Comparison of ENCODE assay signal across 8 cellular contexts in genomic region chr6:161374971-161375873, GRCh38.
DNase-seq lines count a peak whose midpoint lies in the region; ATAC-seq, FAIRE-seq and TF ChIP-seq lines count a peak whose summit lies in the region.

No MANE protein-coding gene starts in this region.

- peaks cover 16% of the 10 kb centered on the region for H3K4me1 Mint-ChIP-seq in brain

- TF ChIP-seq CTCF in BE2C (IDR thresholded peaks at IDR 0.05; ENCODE audit: low read depth, low read length), result peak; percentile 62
- TF ChIP-seq CTCF in brain (conservative IDR thresholded peaks at IDR 0.05), result peak in 1 of 2 experiments; percentile 19
- TF ChIP-seq CTCF in HepG2 (CRISPR knock-in tag; IDR thresholded peaks at IDR 0.05), result no peak

- TF ChIP-seq EP300 in HepG2 (IDR thresholded peaks at IDR 0.05; ENCODE audit: low read depth in 2 of 2, low read length in 2 of 2) (no peak), HepG2 (CRISPR knock-in tag; IDR thresholded peaks at IDR 0.05; ENCODE audit: borderline replicate concordance) (no peak)

- 59% methylated on average over 25 of the region's 32 CpGs for WGBS in HepG2 (ENCODE audit: low lambda C conversion rate)

- CTCF ChIA-PET in HepG2 (lab: Yijun Ruan, JAX; ENCODE audit: low intra/inter-chr PET ratio, low total read pairs), result interaction anchor here (2.5 kb wide), 1 partner anchor 445 kb away, joined by 48 read pairs; no protein-coding TSS in a partner anchor

- peak; percentile 70 for DNase-seq in BE2C
- DNase-seq in NCI-H146 (lab: John Stamatoyannopoulos, UW), result peak; percentile 70
- peak; percentile 9 for DNase-seq in HepG2 (ENCODE audit: low spot score)
- DNase-seq in GDM1 (lab: John Stamatoyannopoulos, UW), result no peak
- no peak for DNase-seq in 8988T
- DNase-seq in NCI-H2171 (lab: John Stamatoyannopoulos, UW), result no peak

- no peaks in the 10 kb centered on the region for H3K79me2 ChIP-seq in HepG2 (ENCODE audit: insufficient read depth, low read length)

- ATAC-seq in HepG2 (peak; percentile 83), GM21390 (IDR thresholded peaks at IDR 0.05; ENCODE audit: unreplicated experiment) (no peak)

- H3K9me3 ChIP-seq in BE2C, result no peaks in the 10 kb centered on the region
- H3K9me3 ChIP-seq in HepG2 (ENCODE audit: low read length), result no peaks in the 10 kb centered on the region

- POLR2A ChIA-PET in HepG2 (lab: Yijun Ruan, JAX), result no interaction called here

- in situ Hi-C loops in HepG2 (cut with HindIII; ENCODE audit: extremely low pct_ligation_motif_present, low pct_unique_long_range_greater_than_20kb), result loop anchor here (5.0 to 25.0 kb wide), 3 partner anchors 278 to 638 kb away; no protein-coding TSS in a partner anchor

- H3K4me1 ChIP-seq in BE2C (no peaks in the 10 kb centered on the region; the same call in none of the 2 replicates), HepG2 (ENCODE audit: insufficient read depth, low read length) (no peaks in the 10 kb centered on the region)

- no peaks in the 10 kb centered on the region for H4K20me1 ChIP-seq in HepG2 (ENCODE audit: insufficient read depth, low read length)

- H3K9me3 Mint-ChIP-seq in brain, result no peaks in the 10 kb centered on the region

- H3K4me2 ChIP-seq in HepG2 (ENCODE audit: low read depth, low read length), result no peak overlapping the region

- no peak overlapping the region for H3K9ac ChIP-seq in HepG2 (ENCODE audit: insufficient read depth, low read depth, low read length)

- H3K27ac Mint-ChIP-seq in brain, result peak overlapping the region in 4 of 5 experiments; percentile 22 to 50 (median 29)

- H3K36me3 ChIP-seq in BE2C (no peaks in the 10 kb centered on the region), HepG2 (replicated peaks in 1 of 2; ENCODE audit: control insufficient read depth in 1 of 2, insufficient read depth in 2 of 2, low read length in 2 of 2) (no peaks in the 10 kb centered on the region)

- H3K36me3 Mint-ChIP-seq in brain, result no peaks in the 10 kb centered on the region

- no peak overlapping the region for H3K27ac ChIP-seq in HepG2 (ENCODE audit: extremely low read length, insufficient read depth, low read length)

- no peak overlapping the region for H3K4me3 Mint-ChIP-seq in brain

- no peak for TF ChIP-seq POLR2A in HepG2 (IDR thresholded peaks at IDR 0.05; ENCODE audit: insufficient read depth in 1 of 2, low read depth in 2 of 2, low read length in 2 of 2)

- peaks cover 5% of the 10 kb centered on the region for H3K27me3 Mint-ChIP-seq in brain

- no peak overlapping the region for H2AFZ ChIP-seq in HepG2 (ENCODE audit: low read length)

- intact Hi-C loops in HepG2 (cut with micrococcal nuclease; ENCODE audit: unreplicated experiment), result loop anchor here (1.0 to 5.0 kb wide), 5 partner anchors 233 to 623 kb away; no protein-coding TSS in a partner anchor

- TF ChIP-seq RAD21 in HepG2 (CRISPR knock-in tag; IDR thresholded peaks at IDR 0.05), result no peak

- peak overlapping the region; percentile 61 for H3K4me3 ChIP-seq in BE2C (ENCODE audit: low read depth, low read length)
- H3K4me3 ChIP-seq in HepG2 (replicated peaks in 1 of 3; ENCODE audit: insufficient read depth in 1 of 3, low read depth in 2 of 3, low read length in 3 of 3), result no peak overlapping the region

- no peaks in the 10 kb centered on the region for H3K27me3 ChIP-seq in BE2C
- no peaks in the 10 kb centered on the region for H3K27me3 ChIP-seq in HepG2 (ENCODE audit: control insufficient read depth in 1 of 2, insufficient read depth in 2 of 2, low read length in 2 of 2)

- no peak for FAIRE-seq in HepG2 (lab: Jason Lieb, UNC)

- BruUV-seq in HepG2 (replicated peaks; lab: Mats Ljungman, UMichigan), result no TSS peak

TF ChIP-seq in HepG2, 621 proteins besides CTCF, POLR2A, EP300 and RAD21:
- no peak for TF ChIP-seq ZNF646 (CRISPR knock-in tag; IDR thresholded peaks at IDR 0.05)
- no peak for TF ChIP-seq PAX8 (CRISPR knock-in tag; IDR thresholded peaks at IDR 0.05; ENCODE audit: borderline replicate concordance)
- TF ChIP-seq MAFK (conservative IDR thresholded peaks at IDR 0.05 in 1 of 2, IDR thresholded peaks at IDR 0.05 in 1 of 2; ENCODE audit: low read length in 2 of 2), result no peak
- no peak for TF ChIP-seq THAP11 (CRISPR knock-in tag; IDR thresholded peaks at IDR 0.05)
- TF ChIP-seq ATF7-NPFF (CRISPR knock-in tag; IDR thresholded peaks at IDR 0.05; ENCODE audit: low read depth), result no peak
- TF ChIP-seq HMGXB4 (CRISPR knock-in tag; IDR thresholded peaks at IDR 0.05; ENCODE audit: borderline replicate concordance in 1 of 2, low read depth in 1 of 2), result no peak
- no peak for TF ChIP-seq ZFP90 (CRISPR knock-in tag; IDR thresholded peaks at IDR 0.05; ENCODE audit: borderline replicate concordance)
- no peak for TF ChIP-seq RARG (CRISPR knock-in tag; IDR thresholded peaks at IDR 0.05; ENCODE audit: low read depth)
- no peak for TF ChIP-seq ZNF768 (CRISPR knock-in tag; IDR thresholded peaks at IDR 0.05)
- TF ChIP-seq EEA1 (CRISPR knock-in tag; IDR thresholded peaks at IDR 0.05; ENCODE audit: borderline replicate concordance), result no peak
- TF ChIP-seq MTA1 (CRISPR knock-in tag; IDR thresholded peaks at IDR 0.05; ENCODE audit: borderline replicate concordance), result no peak
- TF ChIP-seq TOPORS (CRISPR knock-in tag; IDR thresholded peaks at IDR 0.05), result no peak
- TF ChIP-seq ZNF501 (CRISPR knock-in tag; IDR thresholded peaks at IDR 0.05), result no peak
- TF ChIP-seq NR1H2 (CRISPR knock-in tag; IDR thresholded peaks at IDR 0.05; ENCODE audit: borderline replicate concordance, low read depth), result no peak
- TF ChIP-seq ZSCAN20 (CRISPR knock-in tag; IDR thresholded peaks at IDR 0.05; ENCODE audit: borderline replicate concordance), result no peak
- no peak for TF ChIP-seq CHCHD3 (CRISPR knock-in tag; IDR thresholded peaks at IDR 0.05)
- TF ChIP-seq MXD4 (CRISPR knock-in tag; IDR thresholded peaks at IDR 0.05), result no peak
- no peak for TF ChIP-seq ZEB1 (IDR thresholded peaks at IDR 0.05; ENCODE audit: insufficient replicate concordance, low read depth)
TF ChIP-seq in HepG2: peak in this region for 0.

Comparison
In these comparisons a context has a peak if more than half of its experiments do, and no peak if none do; other contexts are left out.
1. DNase-seq: peak in BE2C (single experiment), NCI-H146 (single experiment) and HepG2 (single experiment); none in GDM1 (single experiment), 8988T (single experiment) and NCI-H2171 (single experiment).